In genomic region chr7:121126801-121127534, GRCh38 we compare ENCODE assay signal across 11 cellular contexts.
DNase-seq lines count a peak whose midpoint lies in the region; ATAC-seq and TF ChIP-seq lines count a peak whose summit lies in the region.
"Had no signal": no experiment of that assay in that cellular context is flagged by ENCODE, and none has a peak within 500 bp of the region (broad histone marks: within the 10 kb centered on the region; RNA-seq: fewer than 3 reads in every experiment).

No MANE protein-coding gene starts in this region.

- WGBS in endodermal cell (ENCODE audit: insufficient coverage in 1 of 2, insufficient read length in 1 of 2), 2 experiments = 73% methylated on average over 2 of the region's 3 CpGs; no CpG with 5 or more reads in 1 of the 2 experiments

- no peaks in the 10 kb centered on the region for H3K27me3 Mint-ChIP-seq in endodermal cell (ENCODE audit: insufficient read depth)
- H3K27me3 Mint-ChIP-seq: stimulated activated memory B cell treated with anti-CD40 and anti-IgM and Interleukin-4, amounts not matched to agents 10 μg/mL and 1 μg/mL and 100 μg/mL, for 72 hours had no signal

- H3K9me3 Mint-ChIP-seq in endodermal cell = no peaks in the 10 kb centered on the region
- H3K9me3 Mint-ChIP-seq: stimulated activated memory B cell treated with anti-CD40 and anti-IgM and Interleukin-4, amounts not matched to agents 10 μg/mL and 1 μg/mL and 100 μg/mL, for 72 hours had no signal

- H3K4me3 ChIP-seq in endodermal cell (ENCODE audit: low read length) = no peak overlapping the region

- H3K36me3 Mint-ChIP-seq in endodermal cell (ENCODE audit: low read depth) = no peaks in the 10 kb centered on the region

- TF ChIP-seq CTCF in 22Rv1 (IDR thresholded peaks at IDR 0.05) (peak; percentile 64), GM10266 (IDR thresholded peaks at IDR 0.05; ENCODE audit: control insufficient read depth, insufficient read depth, low read depth, missing control alignments) (peak; percentile 32), endodermal cell (conservative IDR thresholded peaks at IDR 0.05) (peak; percentile 60)

- H3K27me3 ChIP-seq in endodermal cell (ENCODE audit: control insufficient read depth, insufficient read depth, low read length, poor library complexity, severe bottlenecking) = peaks cover 9% of the 10 kb centered on the region

- H3K27ac Mint-ChIP-seq in endodermal cell = no peak overlapping the region
- H3K27ac Mint-ChIP-seq: stimulated activated memory B cell treated with anti-CD40 and anti-IgM and Interleukin-4, amounts not matched to agents 10 μg/mL and 1 μg/mL and 100 μg/mL, for 72 hours had no signal

- DNase-seq in GM10266 (ENCODE audit: extremely low spot score) (no peak), NCI-H2227 treated with DMSO at 0.1 percent for 48 hours (lab: John Stamatoyannopoulos, UW) (peak; percentile 39), endodermal cell (no peak), amygdala (lab: John Stamatoyannopoulos, UW) (no peak)
- DNase-seq: activated CD4-positive, alpha-beta T cell treated with anti-CD3 and anti-CD28 coated beads, Interleukin-2, amount 50 U/mL, for 48 hours; DMS79 treated with DMSO at 0.1 percent for 48 hours had no signal

- no peaks in the 10 kb centered on the region for H3K36me3 ChIP-seq in endodermal cell (ENCODE audit: control insufficient read depth, insufficient read depth, low read length)

- H3K9me3 ChIP-seq in endodermal cell (ENCODE audit: control insufficient read depth, low read length) = no peaks in the 10 kb centered on the region

- peaks cover 15% of the 10 kb centered on the region for H3K4me1 Mint-ChIP-seq in endodermal cell

- no peak overlapping the region for H3K27ac ChIP-seq in 22Rv1
- no peak overlapping the region for H3K27ac ChIP-seq in endodermal cell (ENCODE audit: low read depth, low read length)

- H3K4me3 Mint-ChIP-seq in endodermal cell = no peak overlapping the region
- H3K4me3 Mint-ChIP-seq: stimulated activated memory B cell treated with anti-CD40 and anti-IgM and Interleukin-4, amounts not matched to agents 10 μg/mL and 1 μg/mL and 100 μg/mL, for 72 hours had no signal

- no peak overlapping the region for H3K9ac ChIP-seq in endodermal cell (ENCODE audit: extremely low read depth, low read length, poor library complexity, severe bottlenecking)

- ATAC-seq in GM18519 (IDR thresholded peaks at IDR 0.05; ENCODE audit: low FRiP score, unreplicated experiment) = no peak
- no peak for ATAC-seq in HG02938 (IDR thresholded peaks at IDR 0.05; ENCODE audit: unreplicated experiment)
- no peak for ATAC-seq in HG03196 (IDR thresholded peaks at IDR 0.05; ENCODE audit: unreplicated experiment)
- ATAC-seq: stimulated activated memory B cell treated with anti-CD40 and anti-IgM and Interleukin-4, amounts not matched to agents 10 μg/mL and 1 μg/mL and 100 μg/mL, for 72 hours had no signal

- peaks cover 4% of the 10 kb centered on the region for H3K4me1 ChIP-seq in endodermal cell (ENCODE audit: control insufficient read depth, insufficient read depth, low read length)
